ENCODE assay signal across 8 cellular contexts in the genomic region with DNA sequence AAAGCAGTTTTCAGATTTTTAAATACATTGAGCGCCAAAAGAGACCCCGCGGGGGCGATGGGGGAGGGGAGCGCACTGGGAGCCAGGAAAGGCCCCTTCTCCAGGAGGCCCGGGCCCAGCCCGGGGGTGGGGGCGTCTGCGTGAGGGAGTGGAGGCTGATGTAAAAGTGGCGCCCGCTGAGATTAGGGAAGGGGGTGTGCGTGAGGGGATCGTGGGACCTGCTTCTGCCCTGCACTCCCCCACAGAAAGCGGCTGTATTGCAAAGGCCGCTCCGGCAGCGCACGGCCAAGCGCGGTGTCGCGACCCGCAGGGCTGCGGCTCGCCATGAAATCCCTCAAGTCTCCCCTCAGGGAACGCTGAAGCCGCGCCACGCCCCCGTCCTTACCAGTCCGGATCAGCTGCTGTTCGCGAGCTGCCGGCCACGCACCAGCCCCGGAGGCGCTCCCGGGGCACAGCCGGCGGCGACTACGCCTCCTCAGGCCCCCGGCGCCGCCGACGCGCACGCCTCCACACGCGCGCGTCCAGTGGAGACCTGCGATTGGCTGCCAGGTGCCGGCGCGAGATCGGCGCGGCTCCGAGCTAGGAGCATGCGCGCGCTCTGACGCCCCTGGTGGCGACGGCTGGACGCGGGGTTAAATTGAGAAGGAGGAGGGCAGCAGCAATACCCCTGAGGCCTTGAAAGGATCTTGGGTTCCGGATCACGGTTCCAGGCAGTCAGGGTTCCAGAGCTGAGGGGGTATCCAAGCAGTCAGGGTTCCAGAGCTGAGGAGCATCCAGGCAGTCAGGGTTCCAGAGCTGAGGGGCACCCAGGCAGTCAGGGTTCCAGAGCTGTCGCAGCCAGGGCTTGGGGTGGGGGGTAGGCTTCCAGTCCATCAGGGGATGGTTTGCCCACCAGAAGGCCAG. TPM values are rescaled to one million over a fixed set of nuclear protein-coding genes. Genes with fewer than 3 reads are reported as not detected.
DNase-seq lines count a peak whose midpoint lies in the region; ATAC-seq and TF ChIP-seq lines count a peak whose summit lies in the region.

A gene with protein sequence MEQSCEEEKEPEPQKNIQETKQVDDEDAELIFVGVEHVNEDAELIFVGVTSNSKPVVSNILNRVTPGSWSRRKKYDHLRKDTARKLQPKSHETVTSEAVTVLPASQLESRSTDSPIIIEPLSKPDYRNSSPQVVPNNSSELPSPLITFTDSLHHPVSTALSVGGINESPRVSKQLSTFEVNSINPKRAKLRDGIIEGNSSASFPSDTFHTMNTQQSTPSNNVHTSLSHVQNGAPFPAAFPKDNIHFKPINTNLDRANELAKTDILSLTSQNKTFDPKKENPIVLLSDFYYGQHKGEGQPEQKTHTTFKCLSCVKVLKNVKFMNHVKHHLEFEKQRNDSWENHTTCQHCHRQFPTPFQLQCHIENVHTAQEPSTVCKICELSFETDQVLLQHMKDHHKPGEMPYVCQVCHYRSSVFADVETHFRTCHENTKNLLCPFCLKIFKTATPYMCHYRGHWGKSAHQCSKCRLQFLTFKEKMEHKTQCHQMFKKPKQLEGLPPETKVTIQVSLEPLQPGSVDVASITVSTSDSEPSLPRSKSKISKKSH (minus strand): TSS at position 469 of the 903 bp plus-strand sequence. CDS start 19,344 bp downstream, outside the sequence.

- H3K4me1 Mint-ChIP-seq in endothelial cell (ENCODE audit: unreplicated experiment) = peaks cover 8% of the 10 kb centered on the region

- intact Hi-C loops in mucosa of descending colon (cut with DNase I, micrococcal nuclease) = no loop called here

- H3K4me1 ChIP-seq in mucosa of descending colon (ENCODE audit: low read depth) = no peaks in the 10 kb centered on the region

- H3K4me3 Mint-ChIP-seq in endothelial cell (ENCODE audit: unreplicated experiment) = peak within 1 kb of the TSS; percentile 84

- H3K27ac Mint-ChIP-seq in endothelial cell (ENCODE audit: unreplicated experiment) = no peak within 1 kb of the TSS

- peak; percentile 69 for TF ChIP-seq CTCF in endothelial cell (IDR thresholded peaks at IDR 0.05; ENCODE audit: unreplicated experiment)
- TF ChIP-seq CTCF in mucosa of descending colon (IDR thresholded peaks at IDR 0.05) = peak; percentile 41

- peak within 1 kb of the TSS; percentile 17 for H3K4me3 ChIP-seq in mucosa of descending colon

- ATAC-seq in GM18907 (IDR thresholded peaks at IDR 0.05; ENCODE audit: unreplicated experiment) = peak; percentile 89
- ATAC-seq in HG03196 (IDR thresholded peaks at IDR 0.05; ENCODE audit: unreplicated experiment) = peak; percentile 77
- ATAC-seq in mucosa of descending colon = peak; percentile 100

- DNase-seq in AG08395 (ENCODE audit: low spot score) (peak; percentile 58), NCI-H69 (lab: John Stamatoyannopoulos, UW) (peak; percentile 96), endothelial cell (ENCODE audit: low spot score) (peak; percentile 89), mucosa of descending colon (peak; percentile 81 to 85 (median 81))
- DNase-seq in activated CD8-positive, alpha-beta memory T cell treated with anti-CD3 and anti-CD28 coated beads for 24 hours = peak; percentile 93
- peak; percentile 55 to 60 for DNase-seq in stimulated activated CD8-positive, alpha-beta memory T cell treated with anti-CD3 and anti-CD28 coated beads, Interleukin-4, amount 100 ng/mL, for 1 hour (ENCODE audit: low read depth in 2 of 2, low spot score in 1 of 2)

- peaks cover 9% of the 10 kb centered on the region for H3K9me3 Mint-ChIP-seq in endothelial cell (ENCODE audit: unreplicated experiment)

- H3K9me3 ChIP-seq in mucosa of descending colon = peaks cover 9% of the 10 kb centered on the region

- no peaks in the 10 kb centered on the region for H3K36me3 ChIP-seq in mucosa of descending colon (ENCODE audit: low read depth)

- H3K36me3 Mint-ChIP-seq in endothelial cell (ENCODE audit: low read depth, unreplicated experiment) = peaks cover 17% of the 10 kb centered on the region

- no peaks in the 10 kb centered on the region for H3K27me3 Mint-ChIP-seq in endothelial cell (ENCODE audit: unreplicated experiment)

RNA-seq across cellular contexts. Expression of the gene that starts here (rescaled TPM):
- total RNA-seq in endothelial cell (ENCODE audit: unreplicated experiment) = 6.8 TPM
- 1 to 10 TPM in 1 of 3 donors, under 1 TPM in 2; 0.51 to 1.4 (median 0.64) TPM for total RNA-seq in mucosa of descending colon

Comparison
In these comparisons a context has a peak if more than half of its experiments do, and no peak if none do; other contexts are left out.
1. Peak in every context shown above with its lines: DNase-seq, ATAC-seq and H3K4me3 ChIP-seq.